7 cellular contexts compared by ENCODE assay signal in the genomic region with DNA sequence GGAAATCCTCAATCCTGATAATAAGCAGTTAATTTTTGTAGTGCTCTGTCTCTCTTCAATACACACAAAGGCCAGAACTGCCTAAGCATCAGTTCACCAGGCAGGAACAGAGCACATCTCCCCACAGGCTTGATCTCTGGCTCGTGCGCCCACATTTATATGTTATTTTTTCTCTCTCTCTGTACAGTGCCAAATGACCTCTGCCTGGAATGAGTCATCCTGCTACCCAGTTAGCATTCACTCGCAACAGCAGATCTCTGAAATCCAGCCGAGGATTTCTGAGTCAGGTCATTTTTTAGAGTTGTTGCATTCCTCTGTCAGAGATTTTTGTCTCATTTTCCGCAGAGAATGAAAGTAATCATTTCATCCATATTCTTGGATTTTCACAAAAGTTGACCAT.
DNase-seq lines count a peak whose midpoint lies in the region; ATAC-seq and TF ChIP-seq lines count a peak whose summit lies in the region.

No MANE protein-coding gene starts in this region.

- WGBS in lung, 2 donors, result 66 to 89% methylated on average over 5 of the region's 5 CpGs

- no peaks in the 10 kb centered on the region for H3K4me1 ChIP-seq in lung (ENCODE audit: control insufficient read depth in 2 of 2, insufficient read depth in 2 of 2, low read length in 2 of 2)
- H3K4me1 ChIP-seq in vagina, result peaks cover 5% of the 10 kb centered on the region

- H3K36me3 ChIP-seq in lung (ENCODE audit: control insufficient read depth in 2 of 2, insufficient read depth in 2 of 2, low read length in 2 of 2) (no peaks in the 10 kb centered on the region), vagina (peaks cover 0 to 17% of the 10 kb centered on the region in 2 donors)

- intact Hi-C loops in vagina (cut with DNase I), result loop anchor here (5.0 kb wide), 1 partner anchor 109 kb away; a partner anchor contains a TSS

- TF ChIP-seq CTCF in lung (IDR thresholded peaks at IDR 0.05; ENCODE audit: control extremely low read depth, extremely low read depth) (no peak), vagina (IDR thresholded peaks at IDR 0.05) (no peak), GM20000 (IDR thresholded peaks at IDR 0.05; ENCODE audit: extremely low read depth, missing control alignments) (no peak)

- H3K4me3 ChIP-seq in lung, result no peak overlapping the region
- H3K4me3 ChIP-seq in vagina, result no peak overlapping the region

- H3K27ac ChIP-seq in lung (ENCODE audit: low read depth in 1 of 2, low read length in 1 of 2), result no peak overlapping the region
- H3K27ac ChIP-seq in vagina, result peak overlapping the region; percentile 78

- no peaks in the 10 kb centered on the region for H3K9me3 ChIP-seq in lung (ENCODE audit: control insufficient read depth in 2 of 2, insufficient read depth in 1 of 2, low read length in 1 of 2)
- no peaks in the 10 kb centered on the region for H3K9me3 ChIP-seq in vagina

- TF ChIP-seq POLR2A in vagina (IDR thresholded peaks at IDR 0.05), result no peak

- H3K27me3 ChIP-seq in lung (ENCODE audit: control insufficient read depth, insufficient read depth), result no peaks in the 10 kb centered on the region
- H3K27me3 ChIP-seq in vagina, result no peaks in the 10 kb centered on the region

- DNase-seq in M059J (ENCODE audit: low read depth), result peak; percentile 98
- peak; percentile 85 for DNase-seq in dermis blood vessel endothelial cell
- peak; percentile 46 for DNase-seq in lung (ENCODE audit: low spot score)
- no peak for DNase-seq in vagina (ENCODE audit: extremely low spot score in 2 of 2)
- DNase-seq in GM20000 (ENCODE audit: low spot score), result no peak

- ATAC-seq in lung (ENCODE audit: insufficient read depth, low FRiP score), result peak; percentile 51
- no peak for ATAC-seq in GM19023 (IDR thresholded peaks at IDR 0.05; ENCODE audit: unreplicated experiment)
- ATAC-seq in HG03432 (IDR thresholded peaks at IDR 0.05; ENCODE audit: unreplicated experiment), result no peak

Comparison
In these comparisons a context has a peak if more than half of its experiments do, and no peak if none do; other contexts are left out.
1. DNase-seq: peak in M059J (single experiment), dermis blood vessel endothelial cell (single experiment) and lung (single experiment); none in vagina (0 of 2) and GM20000 (single experiment).